In the genomic region with DNA sequence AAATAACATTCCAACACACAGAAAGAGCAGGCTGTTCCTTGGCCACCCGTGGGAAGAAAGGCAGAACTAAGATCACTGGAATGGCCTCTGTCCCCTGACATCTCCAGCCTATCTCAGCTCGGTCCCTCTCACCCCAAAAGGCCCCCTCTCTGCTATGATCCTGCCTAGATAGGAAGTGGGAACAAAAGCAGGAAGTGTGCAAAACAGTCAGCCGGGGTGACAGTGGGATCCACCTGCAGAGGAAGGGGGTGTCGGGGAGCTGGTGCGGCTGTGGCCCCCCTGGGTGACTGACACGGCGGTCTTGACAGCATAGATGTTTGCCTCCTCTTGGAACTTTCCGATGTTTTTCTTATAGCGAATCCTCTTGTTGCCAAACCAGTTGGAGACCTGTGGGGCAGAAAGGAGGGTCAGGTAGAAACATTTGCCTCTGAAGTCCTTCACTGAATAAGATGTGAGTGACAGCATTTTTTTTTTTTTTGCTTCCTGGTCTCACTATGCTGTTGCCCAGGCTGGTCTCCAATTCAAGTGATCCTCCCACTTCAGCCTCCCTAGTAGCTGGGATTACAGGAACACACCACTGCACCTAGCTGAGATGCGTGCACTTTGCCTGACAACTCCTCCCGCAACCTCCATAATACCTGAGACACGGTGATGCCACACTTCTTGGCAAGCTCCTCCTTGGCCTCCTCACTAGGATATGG, we compare ENCODE assay signal across 8 cellular contexts. TPM values are rescaled to one million over a fixed set of nuclear protein-coding genes. Genes with fewer than 3 reads are reported as not detected.
A peak's percentile ranks its signal among the peaks of the same experiment; 100 is the strongest.
DNase-seq lines count a peak whose midpoint lies in the region; ATAC-seq and TF ChIP-seq lines count a peak whose summit lies in the region.
"Had no signal": no experiment of that assay in that cellular context is flagged by ENCODE, and none has a peak within 500 bp of the region (broad histone marks: within the 10 kb centered on the region; RNA-seq: fewer than 3 reads in every experiment).

No MANE protein-coding gene starts in this region.

- peaks cover 27% of the 10 kb centered on the region for H3K4me1 ChIP-seq in Caco-2

- POLR2A ChIA-PET in Caco-2 (lab: Charles Lee), result interaction anchor here (0.6 to 2.1 kb wide), 2 partner anchors 8 to 784 kb away, joined by 3 to 7 read pairs; no protein-coding TSS in a partner anchor
- POLR2A ChIA-PET in activated CD8-positive, alpha-beta T cell treated with anti-CD3 and anti-CD28 coated beads, Interleukin-2, amount 10 ng/mL, durations not matched to agents 7 days and 5 days (lab: Charles Lee), result interaction anchor here (6.5 kb wide), 1 partner anchor 8 kb away, joined by 45 read pairs; the partner anchor contains the start of gene RNF5

- TF ChIP-seq CTCF in Caco-2 (IDR thresholded peaks at IDR 0.05; ENCODE audit: insufficient read depth in 1 of 2, low read depth in 1 of 2, low read length in 1 of 2, severe bottlenecking in 1 of 2, unreplicated experiment in 1 of 2) (no peak), nephron (IDR thresholded peaks at IDR 0.05; ENCODE audit: unreplicated experiment in 3 of 3) (no peak)

- H3K4me1 Mint-ChIP-seq in Caco-2 (ENCODE audit: low read depth, unreplicated experiment), result peaks cover 23% of the 10 kb centered on the region
- H3K4me1 Mint-ChIP-seq in activated CD8-positive, alpha-beta T cell treated with anti-CD3 and anti-CD28 coated beads, Interleukin-2, amount 10 ng/mL, durations not matched to agents 7 days and 5 days (ENCODE audit: low read depth), result peaks cover 38% of the 10 kb centered on the region
- peaks cover 50% of the 10 kb centered on the region for H3K4me1 Mint-ChIP-seq in nephron

- ATAC-seq in activated CD8-positive, alpha-beta T cell treated with anti-CD3 and anti-CD28 coated beads, Interleukin-2, amount 10 ng/mL, durations not matched to agents 7 days and 5 days, result no peak
- ATAC-seq in HG02623 (IDR thresholded peaks at IDR 0.05; ENCODE audit: unreplicated experiment) (no peak), HG03196 (IDR thresholded peaks at IDR 0.05; ENCODE audit: unreplicated experiment) (no peak)

- no peaks in the 10 kb centered on the region for H3K27me3 ChIP-seq in Caco-2 (replicated peaks; ENCODE audit: control insufficient read depth, insufficient read depth, low read length)

- no peaks in the 10 kb centered on the region for H3K9me3 Mint-ChIP-seq in Caco-2 (ENCODE audit: unreplicated experiment)
- no peaks in the 10 kb centered on the region for H3K9me3 Mint-ChIP-seq in activated CD8-positive, alpha-beta T cell treated with anti-CD3 and anti-CD28 coated beads, Interleukin-2, amount 10 ng/mL, durations not matched to agents 7 days and 5 days (ENCODE audit: insufficient read depth)
- no peaks in the 10 kb centered on the region for H3K9me3 Mint-ChIP-seq in nephron

- H3K9me3 ChIP-seq in Caco-2, result no peaks in the 10 kb centered on the region

- H3K4me3 ChIP-seq in Caco-2 (ENCODE audit: low read depth, low read length), result no peak overlapping the region

- CTCF ChIA-PET in Caco-2 (lab: Charles Lee), result no interaction called here
- CTCF ChIA-PET in activated CD8-positive, alpha-beta T cell treated with anti-CD3 and anti-CD28 coated beads, Interleukin-2, amount 10 ng/mL, durations not matched to agents 7 days and 5 days (lab: Charles Lee), result no interaction called here

- H3K4me3 Mint-ChIP-seq in Caco-2 (ENCODE audit: unreplicated experiment) (peak overlapping the region; percentile 16), nephron (peak overlapping the region; percentile 83 to 99 (median 98))
- peak overlapping the region; percentile 99 for H3K4me3 Mint-ChIP-seq in activated CD8-positive, alpha-beta T cell treated with anti-CD3 and anti-CD28 coated beads, Interleukin-2, amount 10 ng/mL, durations not matched to agents 7 days and 5 days

- no peak for DNase-seq in Caco-2
- no peak for DNase-seq in activated CD8-positive, alpha-beta T cell treated with anti-CD3 and anti-CD28 coated beads, Interleukin-2, amount 10 ng/mL, durations not matched to agents 7 days and 5 days
- no peak for DNase-seq in stimulated activated naive CD4-positive, alpha-beta T cell (lab: John Stamatoyannopoulos, UW)
- DNase-seq: GOT3, NCI-H1092 had no signal

- peaks cover 2% of the 10 kb centered on the region; the same call in 1 of the 2 replicates for H3K36me3 ChIP-seq in Caco-2 (ENCODE audit: control insufficient read depth, insufficient read depth, low read length)

- no TSS peak for BruUV-seq in Caco-2 (replicated peaks; lab: Mats Ljungman, UMichigan)

- H3K27me3 Mint-ChIP-seq in Caco-2 (ENCODE audit: insufficient read depth, unreplicated experiment) (no peaks in the 10 kb centered on the region), nephron (ENCODE audit: low read depth) (no peaks in the 10 kb centered on the region)
- no peaks in the 10 kb centered on the region for H3K27me3 Mint-ChIP-seq in activated CD8-positive, alpha-beta T cell treated with anti-CD3 and anti-CD28 coated beads, Interleukin-2, amount 10 ng/mL, durations not matched to agents 7 days and 5 days (ENCODE audit: low read depth)

- H3K36me3 Mint-ChIP-seq in Caco-2 (ENCODE audit: insufficient read depth, unreplicated experiment), result peaks cover 47% of the 10 kb centered on the region
- peaks cover 73% of the 10 kb centered on the region for H3K36me3 Mint-ChIP-seq in activated CD8-positive, alpha-beta T cell treated with anti-CD3 and anti-CD28 coated beads, Interleukin-2, amount 10 ng/mL, durations not matched to agents 7 days and 5 days (ENCODE audit: low read depth)
- peaks cover 24% of the 10 kb centered on the region for H3K36me3 Mint-ChIP-seq in nephron (ENCODE audit: low read depth)

- H3K27ac Mint-ChIP-seq in Caco-2 (ENCODE audit: unreplicated experiment), result no peak overlapping the region
- H3K27ac Mint-ChIP-seq in activated CD8-positive, alpha-beta T cell treated with anti-CD3 and anti-CD28 coated beads, Interleukin-2, amount 10 ng/mL, durations not matched to agents 7 days and 5 days, result peak overlapping the region; percentile 80
- peak overlapping the region; percentile 91 to 100 (median 99) for H3K27ac Mint-ChIP-seq in nephron

- intact Hi-C loops in Caco-2 (cut with micrococcal nuclease; ENCODE audit: unreplicated experiment), result no loop called here

RNA-seq across cellular contexts. Expression of gene PBX2, which starts 2.8 kb away (rescaled TPM):
- 96.3 and 96.5 TPM in 2 replicates for total RNA-seq in Caco-2 (2022)
- 10 to 100 TPM; 60.5 to 68.5 TPM for total RNA-seq in activated CD8-positive, alpha-beta T cell treated with anti-CD3 and anti-CD28 coated beads, Interleukin-2, amount 10 ng/mL, durations not matched to agents 7 days and 5 days

RNA-seq across cellular contexts. Expression of gene AGER, which starts 3.1 kb away (rescaled TPM):
- total RNA-seq in Caco-2 (2022), result 8.3 and 10.3 TPM in 2 replicates
- total RNA-seq in activated CD8-positive, alpha-beta T cell treated with anti-CD3 and anti-CD28 coated beads, Interleukin-2, amount 10 ng/mL, durations not matched to agents 7 days and 5 days, result 10 to 100 TPM; 27.8 to 29.9 TPM

RNA-seq across cellular contexts. Expression of gene GPSM3, which starts 5.3 kb away (rescaled TPM):
- 0.41 and 0.67 TPM in 2 replicates for total RNA-seq in Caco-2 (2022)
- 100 to 1,000 TPM; 216 to 223 TPM for total RNA-seq in activated CD8-positive, alpha-beta T cell treated with anti-CD3 and anti-CD28 coated beads, Interleukin-2, amount 10 ng/mL, durations not matched to agents 7 days and 5 days

RNA-seq across cellular contexts. Expression of gene RNF5, which starts 9.0 kb away (rescaled TPM):
- 64.7 and 70.7 TPM in 2 replicates for total RNA-seq in Caco-2 (2022)
- total RNA-seq in activated CD8-positive, alpha-beta T cell treated with anti-CD3 and anti-CD28 coated beads, Interleukin-2, amount 10 ng/mL, durations not matched to agents 7 days and 5 days, result 10 to 100 TPM; 40.4 to 43.3 TPM

RNA-seq across cellular contexts. Expression of gene AGPAT1, which starts 11.3 kb away (rescaled TPM):
- total RNA-seq in Caco-2 (2022), result 60.4 and 61.9 TPM in 2 replicates
- 10 to 100 TPM; 40.4 to 46.6 TPM for total RNA-seq in activated CD8-positive, alpha-beta T cell treated with anti-CD3 and anti-CD28 coated beads, Interleukin-2, amount 10 ng/mL, durations not matched to agents 7 days and 5 days

Comparison
In these comparisons a context has a peak if more than half of its experiments do, and no peak if none do; other contexts are left out.
1. H3K4me3 Mint-ChIP-seq: peak in every context shown above with its lines; median percentile 99 in activated CD8-positive, alpha-beta T cell treated with anti-CD3 and anti-CD28 coated beads, Interleukin-2, amount 10 ng/mL, durations not matched to agents 7 days and 5 days; 98 in nephron; 16 in Caco-2.
2. RNA of gene GPSM3, which starts 5.3 kb away (total RNA-seq): 216 to 223 TPM in activated CD8-positive, alpha-beta T cell treated with anti-CD3 and anti-CD28 coated beads, Interleukin-2, amount 10 ng/mL, durations not matched to agents 7 days and 5 days; 0.41 to 0.67 TPM in Caco-2; every median in the first group is over 100 times any median in the second.